8 cellular contexts compared by ENCODE assay signal in genomic region chr6:157381631-157382621, GRCh38. TPM values are rescaled to one million over a fixed set of nuclear protein-coding genes. Genes with fewer than 3 reads are reported as not detected.
DNase-seq lines count a peak whose midpoint lies in the region; ATAC-seq, FAIRE-seq and TF ChIP-seq lines count a peak whose summit lies in the region.

No MANE protein-coding gene starts in this region.

- 0% methylated on average over 28 of the region's 96 CpGs for WGBS in suprapubic skin

- FAIRE-seq in RCC 7860 (lab: Jason Lieb, UNC) (no peak), frontal cortex (lab: Jason Lieb, UNC) (no peak)

- no peaks in the 10 kb centered on the region for H3K9me3 ChIP-seq in neuron (ENCODE audit: low read length)
- no peaks in the 10 kb centered on the region for H3K9me3 ChIP-seq in suprapubic skin

- TF ChIP-seq POLR2A in suprapubic skin (IDR thresholded peaks at IDR 0.05) = no peak

- TF ChIP-seq CTCF in suprapubic skin (IDR thresholded peaks at IDR 0.05) = no peak

- TF ChIP-seq EP300 in suprapubic skin (IDR thresholded peaks at IDR 0.05) = no peak

- H3K79me2 ChIP-seq in ACC112 (ENCODE audit: control insufficient read depth, insufficient read depth, low read length, unreplicated experiment) = peaks cover 10% of the 10 kb centered on the region

- H3K4me1 ChIP-seq in ACC112 (ENCODE audit: control insufficient read depth, insufficient read depth, low read length, unreplicated experiment) (peaks cover 6% of the 10 kb centered on the region), neuron (ENCODE audit: insufficient read depth, low read length) (peaks cover 7% of the 10 kb centered on the region), suprapubic skin (peaks cover 19% of the 10 kb centered on the region)

- peak overlapping the region; percentile 91 for H2AFZ ChIP-seq in ACC112 (ENCODE audit: low read length, unreplicated experiment)
- H2AFZ ChIP-seq in neuron (ENCODE audit: low read depth, low read length) = peak overlapping the region; percentile 46

- no peaks in the 10 kb centered on the region for H3K27me3 ChIP-seq in ACC112 (ENCODE audit: insufficient read depth, low read length)
- H3K27me3 ChIP-seq in neuron (ENCODE audit: insufficient read depth, low read length) = no peaks in the 10 kb centered on the region
- no peaks in the 10 kb centered on the region for H3K27me3 ChIP-seq in suprapubic skin

- DNase-seq in RCC 7860 (ENCODE audit: low spot score) (peak; percentile 35), frontal cortex (ENCODE audit: low spot score in 2 of 2) (peak; percentile 56 to 63), suprapubic skin (ENCODE audit: low spot score in 2 of 2) (peak; percentile 76 to 85)
- DNase-seq in activated gamma-delta T cell treated with anti-CD3 and anti-CD28 coated beads, Interleukin-2, amount 50 U/mL, for 16 hours (ENCODE audit: low read depth) = peak; percentile 34

- H3K27ac ChIP-seq in ACC112 (ENCODE audit: low read depth, low read length) (no peak overlapping the region), suprapubic skin (peak overlapping the region; percentile 96)

- H3K4me3 ChIP-seq in ACC112 (ENCODE audit: low read depth, low read length) (peak overlapping the region; percentile 85), neuron (ENCODE audit: low read length) (peak overlapping the region; percentile 89), suprapubic skin (peak overlapping the region; percentile 67)

- ATAC-seq in GM18858 (IDR thresholded peaks at IDR 0.05; ENCODE audit: unreplicated experiment) (peak; percentile 11), HG03108 (IDR thresholded peaks at IDR 0.05; ENCODE audit: unreplicated experiment) (peak; percentile 25)

- H3K36me3 ChIP-seq in ACC112 (ENCODE audit: insufficient read depth, low read length) (no peaks in the 10 kb centered on the region), neuron (ENCODE audit: insufficient read depth, low read length) (no peaks in the 10 kb centered on the region), suprapubic skin (no peaks in the 10 kb centered on the region)

RNA-seq across cellular contexts. Expression of gene ZDHHC14, which starts 0.9 kb away (rescaled TPM):
- total RNA-seq in frontal cortex (9.0 TPM), suprapubic skin (1 to 10 TPM; 4.3 to 9.9 (median 7.7) TPM)

RNA-seq across cellular contexts. Expression of gene TMEM242, which starts 58.6 kb away (rescaled TPM):
- total RNA-seq in frontal cortex = 10.2 TPM
- total RNA-seq in suprapubic skin = 1 to 10 TPM; 3.9 to 5.7 (median 4.6) TPM
